Comparison of ENCODE assay signal across 17 cellular contexts in genomic region chr7:110001254-110001938, GRCh38.
DNase-seq lines count a peak whose midpoint lies in the region; ATAC-seq, FAIRE-seq and TF ChIP-seq lines count a peak whose summit lies in the region.
"Had no signal": no experiment of that assay in that cellular context is flagged by ENCODE, and none has a peak within 500 bp of the region (broad histone marks: within the 10 kb centered on the region; RNA-seq: fewer than 3 reads in every experiment).

No MANE protein-coding gene starts in this region.

- no peak for FAIRE-seq in HepG2 (lab: Jason Lieb, UNC)
- FAIRE-seq: D721Med, H1 had no signal

- TF ChIP-seq POLR2A in HepG2 (IDR thresholded peaks at IDR 0.05; ENCODE audit: insufficient read depth in 1 of 2, low read depth in 2 of 2, low read length in 2 of 2) (no peak), right lobe of liver (IDR thresholded peaks at IDR 0.05) (no peak)

- H3K4me3 ChIP-seq in HepG2 (replicated peaks in 1 of 3; ENCODE audit: insufficient read depth in 1 of 3, low read depth in 2 of 3, low read length in 3 of 3) (no peak overlapping the region), right lobe of liver (no peak overlapping the region)

- CTCF ChIA-PET in HepG2 (lab: Yijun Ruan, JAX; ENCODE audit: low intra/inter-chr PET ratio, low total read pairs): no interaction called here

- intact Hi-C loops in HepG2 (cut with micrococcal nuclease; ENCODE audit: unreplicated experiment): no loop called here
- intact Hi-C loops in right lobe of liver (cut with DNase I): no loop called here

- no peak for TF ChIP-seq RAD21 in HepG2 (CRISPR knock-in tag; IDR thresholded peaks at IDR 0.05)

- no peak for ATAC-seq in HepG2
- ATAC-seq in right lobe of liver: no peak
- ATAC-seq: Panc1, Right ventricle myocardium inferior, T-helper 17 cell had no signal

- DNase-seq in HepG2 (ENCODE audit: low spot score): no peak
- DNase-seq in right lobe of liver: no peak
- peak; percentile 9 for DNase-seq in NCI-H2107 (lab: John Stamatoyannopoulos, UW)
- DNase-seq in NCI-H69 (lab: John Stamatoyannopoulos, UW): peak; percentile 99
- no peak for DNase-seq in NCI-H1930 (lab: John Stamatoyannopoulos, UW)
- DNase-seq in AML-193 (lab: John Stamatoyannopoulos, UW): no peak
- no peak for DNase-seq in G401 (ENCODE audit: low spot score)
- DNase-seq in activated CD8-positive, alpha-beta memory T cell treated with anti-CD3 and anti-CD28 coated beads for 24 hours: no peak
- DNase-seq: CD4-positive, CD25-positive, alpha-beta regulatory T cell; HFFc6; KBM-7; NCI-H774; T-helper 17 cell had no signal

- no peak for TF ChIP-seq EP300 in HepG2 (IDR thresholded peaks at IDR 0.05; ENCODE audit: low read depth in 2 of 2, low read length in 2 of 2)
- TF ChIP-seq EP300 in HepG2 (CRISPR knock-in tag; IDR thresholded peaks at IDR 0.05; ENCODE audit: borderline replicate concordance): no peak

- H3K9ac ChIP-seq in HepG2 (ENCODE audit: insufficient read depth, low read depth, low read length): no peak overlapping the region

- no peaks in the 10 kb centered on the region for H3K4me1 ChIP-seq in HepG2 (ENCODE audit: insufficient read depth, low read length)
- no peaks in the 10 kb centered on the region for H3K4me1 ChIP-seq in right lobe of liver

- 0% methylated on average over 1 of the region's 1 CpG for WGBS in HepG2 (ENCODE audit: low lambda C conversion rate)
- WGBS in right lobe of liver (ENCODE audit: insufficient coverage, low coverage, low lambda C conversion rate, missing lambda C conversion rate): 60% methylated on average over 1 of the region's 1 CpG

- no peaks in the 10 kb centered on the region for H3K79me2 ChIP-seq in HepG2 (ENCODE audit: insufficient read depth, low read length)

- POLR2A ChIA-PET in HepG2 (lab: Yijun Ruan, JAX): no interaction called here

- no peaks in the 10 kb centered on the region for H3K36me3 ChIP-seq in HepG2 (replicated peaks in 1 of 2; ENCODE audit: control insufficient read depth in 1 of 2, insufficient read depth in 2 of 2, low read length in 2 of 2)
- no peaks in the 10 kb centered on the region for H3K36me3 ChIP-seq in right lobe of liver

- in situ Hi-C loops in HepG2 (cut with HindIII; ENCODE audit: extremely low pct_ligation_motif_present, low pct_unique_long_range_greater_than_20kb): no loop called here
- in situ Hi-C loops in G401 (cut with HindIII; ENCODE audit: low sequenced_read_pairs): no loop called here

- H3K27me3 ChIP-seq in HepG2 (ENCODE audit: control insufficient read depth in 1 of 2, insufficient read depth in 2 of 2, low read length in 2 of 2): no peaks in the 10 kb centered on the region
- H3K27me3 ChIP-seq in right lobe of liver: no peaks in the 10 kb centered on the region

- TF ChIP-seq CTCF in HepG2 (CRISPR knock-in tag; IDR thresholded peaks at IDR 0.05) (no peak), right lobe of liver (IDR thresholded peaks at IDR 0.05) (no peak)

- no peak overlapping the region for H3K4me2 ChIP-seq in HepG2 (ENCODE audit: low read depth, low read length)

- no peak overlapping the region for H2AFZ ChIP-seq in HepG2 (ENCODE audit: low read length)

- BruUV-seq in HepG2 (replicated peaks; lab: Mats Ljungman, UMichigan): no TSS peak

- H3K27ac ChIP-seq in HepG2 (ENCODE audit: extremely low read length, insufficient read depth, low read length) (no peak overlapping the region), right lobe of liver (no peak overlapping the region)

- no peaks in the 10 kb centered on the region for H4K20me1 ChIP-seq in HepG2 (ENCODE audit: insufficient read depth, low read length)

- H3K9me3 ChIP-seq in HepG2 (ENCODE audit: low read length): no peaks in the 10 kb centered on the region
- H3K9me3 ChIP-seq in right lobe of liver: no peaks in the 10 kb centered on the region

TF ChIP-seq in HepG2, 621 proteins besides CTCF, POLR2A, EP300 and RAD21:
- TF ChIP-seq MAFF (IDR thresholded peaks at IDR 0.05; ENCODE audit: low read depth, low read length) (peak; percentile 74), HOXA9 (CRISPR knock-in tag; IDR thresholded peaks at IDR 0.05; ENCODE audit: borderline replicate concordance) (no peak), MAFK (conservative IDR thresholded peaks at IDR 0.05 in 1 of 2, IDR thresholded peaks at IDR 0.05 in 1 of 2; ENCODE audit: low read length in 2 of 2) (peak; percentile 64 to 82)

Comparison
In these comparisons a context has a peak if more than half of its experiments do, and no peak if none do; other contexts are left out.
1. DNase-seq: peak in NCI-H2107 (single experiment) and NCI-H69 (single experiment); none in HepG2 (single experiment), right lobe of liver (0 of 3), NCI-H1930 (0 of 2), AML-193 (0 of 2), G401 (single experiment) and activated CD8-positive, alpha-beta memory T cell treated with anti-CD3 and anti-CD28 coated beads for 24 hours (single experiment).